ENCODE assay signal across 22 cellular contexts in the genomic region with DNA sequence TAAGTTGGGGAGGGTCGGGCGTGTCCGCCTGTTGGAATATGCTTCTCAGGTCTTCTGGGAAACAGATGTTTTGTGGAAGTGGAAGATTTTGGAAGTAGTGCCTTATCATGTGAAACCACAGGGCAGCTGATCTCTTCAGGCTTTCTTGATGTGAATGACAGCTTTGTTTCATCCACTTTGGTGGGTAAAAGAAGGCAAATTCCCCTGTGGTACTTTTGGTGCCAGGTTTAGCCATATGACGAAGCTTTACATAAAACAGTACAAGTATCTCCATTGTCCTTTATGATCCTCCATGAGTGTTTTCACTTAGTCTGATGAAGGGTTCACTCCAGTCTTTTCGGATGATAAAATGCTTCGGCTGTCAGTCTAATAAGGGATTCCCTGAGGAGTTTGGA. TPM values are rescaled to one million over a fixed set of nuclear protein-coding genes. Genes with fewer than 3 reads are reported as not detected.
A peak's percentile ranks its signal among the peaks of the same experiment; 100 is the strongest.
DNase-seq lines count a peak whose midpoint lies in the region; ATAC-seq and TF ChIP-seq lines count a peak whose summit lies in the region.
"Had no signal": no experiment of that assay in that cellular context is flagged by ENCODE, and none has a peak within 500 bp of the region (broad histone marks: within the 10 kb centered on the region; RNA-seq: fewer than 3 reads in every experiment).

No MANE protein-coding gene starts in this region.

- peaks cover 10% of the 10 kb centered on the region for H3K4me1 ChIP-seq in mucosa of descending colon (ENCODE audit: low read depth)
- H3K4me1 ChIP-seq: Caco-2 had no signal

- H3K4me3 ChIP-seq in mucosa of descending colon: no peak overlapping the region
- H3K4me3 ChIP-seq: transverse colon had no signal

- H3K9me3 Mint-ChIP-seq in activated naive CD4-positive, alpha-beta T cell treated with anti-CD3 and anti-CD28 coated beads, Interleukin-2, amount 50 U/mL, for 24 hours: peaks cover 5% of the 10 kb centered on the region
- peaks cover 5% of the 10 kb centered on the region for H3K9me3 Mint-ChIP-seq in activated T-helper 17 cell treated with anti-CD3 and anti-CD28 coated beads, Interleukin-2, amount 50 U/mL, for 72 hours
- peaks cover 0 to 4% of the 10 kb centered on the region in 2 donors for H3K9me3 Mint-ChIP-seq in stimulated activated naive B cell treated with anti-CD40 and anti-IgM and Interleukin-4, amounts not matched to agents 10 μg/mL and 1 μg/mL and 100 μg/mL, for 72 hours
- H3K9me3 Mint-ChIP-seq: nephron had no signal

- peaks cover 52% of the 10 kb centered on the region for H3K36me3 Mint-ChIP-seq in activated naive CD4-positive, alpha-beta T cell treated with anti-CD3 and anti-CD28 coated beads, Interleukin-2, amount 50 U/mL, for 24 hours
- peaks cover 98% of the 10 kb centered on the region for H3K36me3 Mint-ChIP-seq in activated T-helper 17 cell treated with anti-CD3 and anti-CD28 coated beads, Interleukin-2, amount 50 U/mL, for 72 hours (ENCODE audit: low read depth)
- peaks cover 71 to 81% of the 10 kb centered on the region in 2 donors for H3K36me3 Mint-ChIP-seq in stimulated activated naive B cell treated with anti-CD40 and anti-IgM and Interleukin-4, amounts not matched to agents 10 μg/mL and 1 μg/mL and 100 μg/mL, for 72 hours

- H3K36me3 ChIP-seq in mucosa of descending colon (ENCODE audit: low read depth): no peaks in the 10 kb centered on the region
- H3K36me3 ChIP-seq: transverse colon had no signal

- no peak for ATAC-seq in activated T-helper 17 cell treated with anti-CD3 and anti-CD28 coated beads, Interleukin-2, amount 50 U/mL, for 72 hours (replicated peaks)
- ATAC-seq in stimulated activated naive B cell treated with anti-CD40 and anti-IgM and Interleukin-4, amounts not matched to agents 10 μg/mL and 1 μg/mL and 100 μg/mL, for 72 hours (replicated peaks): no peak
- ATAC-seq in mucosa of descending colon (no peak), GM18870 (IDR thresholded peaks at IDR 0.05; ENCODE audit: unreplicated experiment) (no peak), GM18505 (IDR thresholded peaks at IDR 0.05; ENCODE audit: unreplicated experiment) (no peak)
- ATAC-seq: HCT116, PC-3, sciatic nerve, T-helper 17 cell had no signal

- H3K27ac Mint-ChIP-seq in activated naive CD4-positive, alpha-beta T cell treated with anti-CD3 and anti-CD28 coated beads, Interleukin-2, amount 50 U/mL, for 24 hours: peak overlapping the region; percentile 90
- peak overlapping the region; percentile 75 for H3K27ac Mint-ChIP-seq in activated T-helper 17 cell treated with anti-CD3 and anti-CD28 coated beads, Interleukin-2, amount 50 U/mL, for 72 hours
- H3K27ac Mint-ChIP-seq in stimulated activated naive B cell treated with anti-CD40 and anti-IgM and Interleukin-4, amounts not matched to agents 10 μg/mL and 1 μg/mL and 100 μg/mL, for 72 hours: peak overlapping the region; percentile 94
- H3K27ac Mint-ChIP-seq: nephron, T-helper 17 cell had no signal

- in situ Hi-C loops in GM18951 (cut with MboI; ENCODE audit: low sequenced_read_pairs, unreplicated experiment): loop anchor here (10.0 kb wide), 1 partner anchor 171 kb away; no protein-coding TSS in a partner anchor

- peak; percentile 5 for TF ChIP-seq POLR2A in GM18951 (IDR thresholded peaks at IDR 0.05; ENCODE audit: extremely low read depth, insufficient read depth, insufficient read length)
- no peak for TF ChIP-seq POLR2A in GM18505 (IDR thresholded peaks at IDR 0.05; ENCODE audit: borderline replicate concordance, extremely low read depth, insufficient read depth, insufficient read length)

- TF ChIP-seq CTCF in mucosa of descending colon (IDR thresholded peaks at IDR 0.05): no peak

- peak overlapping the region; percentile 100 for H3K4me3 Mint-ChIP-seq in activated naive CD4-positive, alpha-beta T cell treated with anti-CD3 and anti-CD28 coated beads, Interleukin-2, amount 50 U/mL, for 24 hours
- peak overlapping the region; percentile 98 for H3K4me3 Mint-ChIP-seq in activated T-helper 17 cell treated with anti-CD3 and anti-CD28 coated beads, Interleukin-2, amount 50 U/mL, for 72 hours
- H3K4me3 Mint-ChIP-seq in stimulated activated naive B cell treated with anti-CD40 and anti-IgM and Interleukin-4, amounts not matched to agents 10 μg/mL and 1 μg/mL and 100 μg/mL, for 72 hours: peak overlapping the region; percentile 75 to 90
- H3K4me3 Mint-ChIP-seq: nephron, T-helper 17 cell had no signal

- H3K4me1 Mint-ChIP-seq in activated naive CD4-positive, alpha-beta T cell treated with anti-CD3 and anti-CD28 coated beads, Interleukin-2, amount 50 U/mL, for 24 hours: peaks cover 60% of the 10 kb centered on the region
- peaks cover 45% of the 10 kb centered on the region for H3K4me1 Mint-ChIP-seq in activated T-helper 17 cell treated with anti-CD3 and anti-CD28 coated beads, Interleukin-2, amount 50 U/mL, for 72 hours
- H3K4me1 Mint-ChIP-seq in stimulated activated naive B cell treated with anti-CD40 and anti-IgM and Interleukin-4, amounts not matched to agents 10 μg/mL and 1 μg/mL and 100 μg/mL, for 72 hours: peaks cover 47 to 76% of the 10 kb centered on the region in 2 donors

- intact Hi-C loops in mucosa of descending colon (cut with DNase I, micrococcal nuclease): no loop called here

- H3K9me3 ChIP-seq in mucosa of descending colon: no peaks in the 10 kb centered on the region
- H3K9me3 ChIP-seq: Caco-2, transverse colon had no signal

- peaks cover 2% of the 10 kb centered on the region for H3K27me3 Mint-ChIP-seq in activated naive CD4-positive, alpha-beta T cell treated with anti-CD3 and anti-CD28 coated beads, Interleukin-2, amount 50 U/mL, for 24 hours
- no peaks in the 10 kb centered on the region for H3K27me3 Mint-ChIP-seq in activated T-helper 17 cell treated with anti-CD3 and anti-CD28 coated beads, Interleukin-2, amount 50 U/mL, for 72 hours
- H3K27me3 Mint-ChIP-seq in stimulated activated naive B cell treated with anti-CD40 and anti-IgM and Interleukin-4, amounts not matched to agents 10 μg/mL and 1 μg/mL and 100 μg/mL, for 72 hours: peaks cover 5 to 6% of the 10 kb centered on the region in 2 donors

- no peak for DNase-seq in activated naive CD4-positive, alpha-beta T cell treated with anti-CD3 and anti-CD28 coated beads, Interleukin-2, amount 50 U/mL, for 16 hours
- no peak for DNase-seq in stimulated activated naive B cell treated with anti-CD40 and anti-IgM and Interleukin-4, amounts not matched to agents 10 μg/mL and 1 μg/mL and 100 μg/mL, for 72 hours
- no peak for DNase-seq in mucosa of descending colon
- DNase-seq: activated CD4-positive, CD25-positive, alpha-beta regulatory T cell; Caco-2; central memory CD4-positive, alpha-beta T cell; NCI-H146; NCI-H69; PC-3; stimulated activated naive CD4-positive, alpha-beta T cell treated with Interleukin-2 at 50 U/mL for 16 hours; T-helper 17 cell; transverse colon had no signal

RNA-seq across cellular contexts. Expression of a gene that starts 4.6 kb away (rescaled TPM):
- total RNA-seq in activated T-helper 17 cell treated with anti-CD3 and anti-CD28 coated beads, Interleukin-2, amount 50 U/mL, for 72 hours: 100 to 1,000 TPM; 477 to 704 TPM
- total RNA-seq in mucosa of descending colon: 10 to 100 TPM in 1 of 3 donors, 1 to 10 TPM in 2; 2.8 to 10.5 (median 4.5) TPM
- total RNA-seq: Caco-2, glomerular endothelial cell, MCF 10A had no signal

Comparison
In these comparisons a context has a peak if more than half of its experiments do, and no peak if none do; other contexts are left out.
1. RNA of a gene that starts 4.6 kb away (total RNA-seq): 477 to 704 TPM in activated T-helper 17 cell treated with anti-CD3 and anti-CD28 coated beads, Interleukin-2, amount 50 U/mL, for 72 hours; 2.8 to 10.5 TPM in mucosa of descending colon; every median in the first group is over 10 times any median in the second.
2. Peak in every context shown above with its lines, with median percentiles within 50 percentile points of each other: H3K27ac Mint-ChIP-seq and H3K4me3 Mint-ChIP-seq.